In genomic region chr6:138943089-138943625, GRCh38 we compare ENCODE assay signal across 22 cellular contexts. TPM values are rescaled to one million over a fixed set of nuclear protein-coding genes. Genes with fewer than 3 reads are reported as not detected.
DNase-seq lines count a peak whose midpoint lies in the region; ATAC-seq, FAIRE-seq and TF ChIP-seq lines count a peak whose summit lies in the region.
"Had no signal": no experiment of that assay in that cellular context is flagged by ENCODE, and none has a peak within 500 bp of the region (broad histone marks: within the 10 kb centered on the region; RNA-seq: fewer than 3 reads in every experiment).

No MANE protein-coding gene starts in this region.

- POLR2A ChIA-PET in activated CD8-positive, alpha-beta T cell treated with anti-CD3 and anti-CD28 coated beads for 36 hours (lab: Charles Lee): no interaction called here
- POLR2A ChIA-PET in activated CD8-positive, alpha-beta T cell treated with anti-CD3 and anti-CD28 coated beads, Interleukin-2, amount 10 ng/mL, durations not matched to agents 7 days and 5 days (lab: Charles Lee): no interaction called here

- no peak overlapping the region for H3K4me2 ChIP-seq in mesenchymal stem cell (ENCODE audit: low read length, poor library complexity, severe bottlenecking)

- no peak overlapping the region for H2BK12ac ChIP-seq in mesenchymal stem cell (ENCODE audit: low read length in 2 of 2)

- no peak overlapping the region for H3K4me3 Mint-ChIP-seq in activated CD8-positive, alpha-beta T cell treated with anti-CD3 and anti-CD28 coated beads for 36 hours
- H3K4me3 Mint-ChIP-seq in activated CD8-positive, alpha-beta T cell treated with anti-CD3 and anti-CD28 coated beads, Interleukin-2, amount 10 ng/mL, durations not matched to agents 7 days and 5 days: no peak overlapping the region

- H3K79me1 ChIP-seq in mesenchymal stem cell (replicated peaks; ENCODE audit: low read length, poor library complexity, severe bottlenecking): peaks cover 5% of the 10 kb centered on the region

- H3K4me3 ChIP-seq in adipocyte (ENCODE audit: low read length) (no peak overlapping the region), mesenchymal stem cell (ENCODE audit: insufficient read depth in 1 of 2, low read depth in 1 of 2, low read length in 2 of 2) (no peak overlapping the region)

- peak overlapping the region; percentile 49 for H3K27ac Mint-ChIP-seq in activated CD8-positive, alpha-beta T cell treated with anti-CD3 and anti-CD28 coated beads for 36 hours
- H3K27ac Mint-ChIP-seq in activated CD8-positive, alpha-beta T cell treated with anti-CD3 and anti-CD28 coated beads, Interleukin-2, amount 10 ng/mL, durations not matched to agents 7 days and 5 days: no peak overlapping the region

- H2AFZ ChIP-seq in mesenchymal stem cell (ENCODE audit: low read depth, low read length): no peak overlapping the region

- H3K14ac ChIP-seq in mesenchymal stem cell (ENCODE audit: low read length in 2 of 2): no peak overlapping the region

- H2BK120ac ChIP-seq in mesenchymal stem cell (ENCODE audit: low read depth, low read length): no peak overlapping the region

- ATAC-seq in activated CD8-positive, alpha-beta T cell treated with anti-CD3 and anti-CD28 coated beads for 36 hours: no peak
- no peak for ATAC-seq in activated CD8-positive, alpha-beta T cell treated with anti-CD3 and anti-CD28 coated beads, Interleukin-2, amount 10 ng/mL, durations not matched to agents 7 days and 5 days
- ATAC-seq in GM18517 (IDR thresholded peaks at IDR 0.05; ENCODE audit: unreplicated experiment) (no peak), GM19455 (IDR thresholded peaks at IDR 0.05; ENCODE audit: unreplicated experiment) (no peak)
- ATAC-seq: HCT116 had no signal

- H2BK15ac ChIP-seq in mesenchymal stem cell (ENCODE audit: low read depth, poor library complexity, severe bottlenecking): no peak overlapping the region

- intact Hi-C loops in activated CD8-positive, alpha-beta T cell treated with anti-CD3 and anti-CD28 coated beads for 36 hours (cut with micrococcal nuclease): no loop called here

- no peak overlapping the region for H2BK5ac ChIP-seq in mesenchymal stem cell (ENCODE audit: low read depth, low read length, poor library complexity, severe bottlenecking)

- H3K27ac ChIP-seq in mesenchymal stem cell (ENCODE audit: low read length, poor library complexity, severe bottlenecking): no peak overlapping the region

- H4K8ac ChIP-seq in mesenchymal stem cell (ENCODE audit: low read length): no peak overlapping the region

- no peak overlapping the region for H3K23ac ChIP-seq in mesenchymal stem cell (ENCODE audit: low read length in 2 of 2)

- no peaks in the 10 kb centered on the region for H3K9me3 Mint-ChIP-seq in activated CD8-positive, alpha-beta T cell treated with anti-CD3 and anti-CD28 coated beads for 36 hours
- H3K9me3 Mint-ChIP-seq in activated CD8-positive, alpha-beta T cell treated with anti-CD3 and anti-CD28 coated beads, Interleukin-2, amount 10 ng/mL, durations not matched to agents 7 days and 5 days (ENCODE audit: insufficient read depth): peaks cover under 1% of the 10 kb centered on the region

- FAIRE-seq in GM18507 (lab: Jason Lieb, UNC): peak; percentile 60
- FAIRE-seq: RCC 7860 had no signal

- H3K27me3 Mint-ChIP-seq in activated CD8-positive, alpha-beta T cell treated with anti-CD3 and anti-CD28 coated beads for 36 hours: no peaks in the 10 kb centered on the region
- no peaks in the 10 kb centered on the region for H3K27me3 Mint-ChIP-seq in activated CD8-positive, alpha-beta T cell treated with anti-CD3 and anti-CD28 coated beads, Interleukin-2, amount 10 ng/mL, durations not matched to agents 7 days and 5 days (ENCODE audit: low read depth)

- H3K9ac ChIP-seq in adipocyte (ENCODE audit: low read length) (no peak overlapping the region), mesenchymal stem cell (ENCODE audit: low read length) (no peak overlapping the region)

- WGBS in mesenchymal stem cell: 83% methylated on average over 1 of the region's 2 CpGs

- peaks cover 49% of the 10 kb centered on the region for H3K36me3 Mint-ChIP-seq in activated CD8-positive, alpha-beta T cell treated with anti-CD3 and anti-CD28 coated beads for 36 hours (ENCODE audit: low read depth)
- peaks cover 48% of the 10 kb centered on the region for H3K36me3 Mint-ChIP-seq in activated CD8-positive, alpha-beta T cell treated with anti-CD3 and anti-CD28 coated beads, Interleukin-2, amount 10 ng/mL, durations not matched to agents 7 days and 5 days (ENCODE audit: low read depth)

- TF ChIP-seq CTCF in activated CD8-positive, alpha-beta T cell treated with anti-CD3 and anti-CD28 coated beads for 36 hours (IDR thresholded peaks at IDR 0.05): no peak

- peaks cover 36% of the 10 kb centered on the region for H3K4me1 Mint-ChIP-seq in activated CD8-positive, alpha-beta T cell treated with anti-CD3 and anti-CD28 coated beads for 36 hours (ENCODE audit: low read depth)
- H3K4me1 Mint-ChIP-seq in activated CD8-positive, alpha-beta T cell treated with anti-CD3 and anti-CD28 coated beads, Interleukin-2, amount 10 ng/mL, durations not matched to agents 7 days and 5 days (ENCODE audit: low read depth): peaks cover 33% of the 10 kb centered on the region

- no peaks in the 10 kb centered on the region for H3K27me3 ChIP-seq in adipocyte (replicated peaks; ENCODE audit: control insufficient read depth, insufficient read depth, low read length)
- no peaks in the 10 kb centered on the region for H3K27me3 ChIP-seq in mesenchymal stem cell (ENCODE audit: control insufficient read depth in 1 of 2, insufficient read depth in 1 of 2, low read length in 2 of 2)

- H2AK5ac ChIP-seq in mesenchymal stem cell (ENCODE audit: low read length, severe bottlenecking): no peak overlapping the region

- H3K4me1 ChIP-seq in adipocyte (ENCODE audit: control insufficient read depth, insufficient read depth, low read length) (peaks cover 10% of the 10 kb centered on the region), mesenchymal stem cell (ENCODE audit: control insufficient read depth, insufficient read depth, low read depth, low read length) (no peaks in the 10 kb centered on the region)

- CTCF ChIA-PET in activated CD8-positive, alpha-beta T cell treated with anti-CD3 and anti-CD28 coated beads for 36 hours (lab: Charles Lee): interaction anchor here (0.9 to 1.0 kb wide), 2 partner anchors 23 to 46 kb away, joined by 3 read pairs; no protein-coding TSS in a partner anchor
- CTCF ChIA-PET in activated CD8-positive, alpha-beta T cell treated with anti-CD3 and anti-CD28 coated beads, Interleukin-2, amount 10 ng/mL, durations not matched to agents 7 days and 5 days (lab: Charles Lee): no interaction called here

- no peak overlapping the region for H3K4ac ChIP-seq in mesenchymal stem cell (ENCODE audit: low read depth in 1 of 2, low read length in 2 of 2)

- DNase-seq in activated CD8-positive, alpha-beta T cell treated with anti-CD3 and anti-CD28 coated beads for 36 hours: no peak
- DNase-seq in activated CD8-positive, alpha-beta T cell treated with anti-CD3 and anti-CD28 coated beads, Interleukin-2, amount 10 ng/mL, durations not matched to agents 7 days and 5 days: no peak
- DNase-seq in GM18507 (ENCODE audit: extremely low spot score, insufficient read length, low read depth): no peak
- peak; percentile 19 for DNase-seq in adipocyte (ENCODE audit: low read depth)
- DNase-seq in iris pigment epithelial cell (ENCODE audit: low read depth): peak; percentile 51
- no peak for DNase-seq in mesenchymal stem cell
- DNase-seq: 8988T, DMS153, DND-41, GOT3, KBM-7, MV-4-11, NCI-H1105, NCI-H146, NCI-H1930, NCI-H2107, NCI-H524, NCI-H774 had no signal

- H3K36me3 ChIP-seq in adipocyte (ENCODE audit: control insufficient read depth, insufficient read depth, low read length, severe bottlenecking) (peaks cover 16% of the 10 kb centered on the region), mesenchymal stem cell (ENCODE audit: control insufficient read depth in 1 of 2, insufficient read depth in 2 of 2, low read depth in 1 of 2, low read length in 2 of 2) (peaks cover 10 to 62% of the 10 kb centered on the region in 2 experiments)

- H4K91ac ChIP-seq in mesenchymal stem cell (ENCODE audit: low read length): no peak overlapping the region

- H3K18ac ChIP-seq in mesenchymal stem cell (ENCODE audit: low read depth in 1 of 2, low read length in 2 of 2): no peak overlapping the region

- H3K9me3 ChIP-seq in adipocyte (ENCODE audit: control insufficient read depth, low read length) (no peaks in the 10 kb centered on the region), mesenchymal stem cell (ENCODE audit: control insufficient read depth, low read length) (no peaks in the 10 kb centered on the region)

RNA-seq across cellular contexts. Expression of gene REPS1, which starts 44.9 kb away (rescaled TPM):
- total RNA-seq in activated CD8-positive, alpha-beta T cell treated with anti-CD3 and anti-CD28 coated beads for 36 hours: 10 to 100 TPM; 44.9 to 46.6 TPM
- 10 to 100 TPM; 39.2 to 45.2 TPM for total RNA-seq in activated CD8-positive, alpha-beta T cell treated with anti-CD3 and anti-CD28 coated beads, Interleukin-2, amount 10 ng/mL, durations not matched to agents 7 days and 5 days
- polyA plus RNA-seq in mesenchymal stem cell (2013, experiment 1 of 2): 26.9 TPM
- polyA plus RNA-seq in mesenchymal stem cell (2013, experiment 2 of 2): 27.0 TPM

Comparison
In these comparisons a context has a peak if more than half of its experiments do, and no peak if none do; other contexts are left out.
1. DNase-seq: peak in adipocyte (single experiment) and iris pigment epithelial cell (single experiment); none in activated CD8-positive, alpha-beta T cell treated with anti-CD3 and anti-CD28 coated beads for 36 hours (single experiment), activated CD8-positive, alpha-beta T cell treated with anti-CD3 and anti-CD28 coated beads, Interleukin-2, amount 10 ng/mL, durations not matched to agents 7 days and 5 days (single experiment), GM18507 (single experiment) and mesenchymal stem cell (single experiment).